ENCODE assay signal across 9 cellular contexts in the genomic region with DNA sequence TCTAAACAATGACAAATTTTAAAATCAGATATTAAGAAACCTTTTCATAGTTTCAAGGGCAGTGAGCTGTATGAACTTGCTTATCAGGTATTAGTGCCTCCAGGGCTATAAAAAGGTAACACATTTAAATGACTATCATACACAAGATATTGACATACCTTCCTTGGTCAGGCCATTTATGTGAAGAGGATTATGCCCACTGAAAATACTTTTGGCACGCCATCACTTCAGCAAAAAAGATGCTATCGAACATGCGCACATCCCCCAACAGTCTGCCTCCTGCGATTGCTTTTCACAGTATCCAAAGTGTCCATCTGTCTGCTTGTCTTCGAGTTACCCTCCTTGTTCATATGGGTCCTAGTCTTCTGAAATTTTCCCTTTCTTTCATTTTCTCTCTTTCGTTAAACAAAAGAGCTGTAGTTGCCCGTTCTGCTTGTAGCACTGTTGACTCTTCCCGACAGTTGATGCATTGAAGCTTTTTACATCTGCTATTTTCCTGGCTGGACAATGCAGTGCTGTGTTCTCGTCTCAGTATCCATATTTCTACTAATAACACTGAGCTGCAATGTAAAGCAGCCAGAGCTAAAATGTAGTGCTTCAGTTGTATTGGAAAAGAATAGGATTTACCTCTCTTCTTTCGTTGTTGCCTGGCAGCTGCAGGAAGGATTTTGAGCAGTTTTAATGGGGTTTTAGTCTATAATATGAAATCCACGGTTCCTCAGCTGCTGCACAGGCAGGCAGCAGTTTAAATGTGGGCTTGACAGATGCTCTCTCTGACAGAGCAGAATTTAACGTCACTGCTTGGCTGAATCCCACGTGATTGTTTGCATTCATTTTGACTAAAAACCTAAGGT. TPM values are rescaled to one million over a fixed set of nuclear protein-coding genes. Genes with fewer than 3 reads are reported as not detected.
DNase-seq lines count a peak whose midpoint lies in the region; ATAC-seq, FAIRE-seq and TF ChIP-seq lines count a peak whose summit lies in the region.
"Had no signal": no experiment of that assay in that cellular context is flagged by ENCODE, and none has a peak within 500 bp of the region (broad histone marks: within the 10 kb centered on the region; RNA-seq: fewer than 3 reads in every experiment).

B3GALT2 (minus strand) TSS at position 753 of the 854 bp plus-strand sequence. CDS start 5,051 bp downstream, outside the sequence.

- peaks cover 10% of the 10 kb centered on the region for H3K36me3 Mint-ChIP-seq in activated CD8-positive, alpha-beta memory T cell treated with anti-CD3 and anti-CD28 coated beads, Interleukin-2, amount 10 ng/mL, durations not matched to agents 7 days and 5 days
- peaks cover 15% of the 10 kb centered on the region for H3K36me3 Mint-ChIP-seq in stimulated activated effector memory CD8-positive, alpha-beta T cell treated with anti-CD3 and anti-CD28 coated beads, Interleukin-12 subunit alpha, Interleukin-12 subunit beta, amount 100 ng/mL, for 72 hours

- no peaks in the 10 kb centered on the region for H3K27me3 ChIP-seq in brain microvascular endothelial cell (replicated peaks)
- H3K27me3 ChIP-seq in keratinocyte (ENCODE audit: control insufficient read depth, extremely low read depth, insufficient read depth, low read length) = no peaks in the 10 kb centered on the region

- CTCF ChIA-PET in activated CD8-positive, alpha-beta memory T cell treated with anti-CD3 and anti-CD28 coated beads, Interleukin-2, amount 10 ng/mL, durations not matched to agents 7 days and 5 days (lab: Charles Lee) = interaction anchor here (1.0 to 1.5 kb wide), 2 partner anchors 208 to 1111 kb away, joined by 3 read pairs; no protein-coding TSS in a partner anchor

- peak within 1 kb of the TSS; percentile 49 for H3K9ac ChIP-seq in keratinocyte (ENCODE audit: control insufficient read depth, extremely low read depth, insufficient read depth, low read length)

- H3K9me3 Mint-ChIP-seq in activated CD8-positive, alpha-beta memory T cell treated with anti-CD3 and anti-CD28 coated beads, Interleukin-2, amount 10 ng/mL, durations not matched to agents 7 days and 5 days (ENCODE audit: low read depth) = no peaks in the 10 kb centered on the region
- H3K9me3 Mint-ChIP-seq in stimulated activated effector memory CD8-positive, alpha-beta T cell treated with anti-CD3 and anti-CD28 coated beads, Interleukin-12 subunit alpha, Interleukin-12 subunit beta, amount 100 ng/mL, for 72 hours = no peaks in the 10 kb centered on the region

- peak; percentile 51 for DNase-seq in activated CD8-positive, alpha-beta memory T cell treated with anti-CD3 and anti-CD28 coated beads, Interleukin-2, amount 10 ng/mL, durations not matched to agents 7 days and 5 days
- DNase-seq in activated CD8-positive, alpha-beta memory T cell treated with anti-CD3 and anti-CD28 coated beads for 24 hours = no peak
- DNase-seq in NCI-H526 treated with DMSO at 0.1 percent for 48 hours (lab: John Stamatoyannopoulos, UW) (peak; percentile 73), brain microvascular endothelial cell (peak; percentile 48), keratinocyte (ENCODE audit: low read depth, low spot score) (no peak)
- DNase-seq in stimulated activated effector memory CD8-positive, alpha-beta T cell treated with anti-CD3 and anti-CD28 coated beads, Interleukin-12 subunit alpha, Interleukin-12 subunit beta, amount 100 ng/mL, for 72 hours (ENCODE audit: low spot score in 2 of 2) = no peak
- DNase-seq in stimulated activated CD4-positive, alpha-beta T cell treated with anti-CD3 and anti-CD28 coated beads, Interleukin-12 subunit alpha, Interleukin-12 subunit beta, amount 100 ng/mL, for 4 hours = no peak
- DNase-seq: DND-41 had no signal

- H3K4me3 Mint-ChIP-seq in activated CD8-positive, alpha-beta memory T cell treated with anti-CD3 and anti-CD28 coated beads, Interleukin-2, amount 10 ng/mL, durations not matched to agents 7 days and 5 days = peak within 1 kb of the TSS; percentile 80
- H3K4me3 Mint-ChIP-seq in stimulated activated effector memory CD8-positive, alpha-beta T cell treated with anti-CD3 and anti-CD28 coated beads, Interleukin-12 subunit alpha, Interleukin-12 subunit beta, amount 100 ng/mL, for 72 hours = peak within 1 kb of the TSS; percentile 62

- no peaks in the 10 kb centered on the region for H3K9me1 ChIP-seq in keratinocyte (ENCODE audit: control insufficient read depth, extremely low read depth, insufficient read depth, low read length)

- TF ChIP-seq CTCF in brain microvascular endothelial cell (IDR thresholded peaks at IDR 0.05; ENCODE audit: low read depth, low read length, missing control alignments) = no peak
- TF ChIP-seq CTCF in keratinocyte (optimal IDR thresholded peaks at IDR 0.05 in 1 of 3, IDR thresholded peaks at IDR 0.05 in 1 of 3, conservative IDR thresholded peaks at IDR 0.05 in 1 of 3; ENCODE audit: extremely low read depth in 1 of 3, insufficient read depth in 2 of 3, low read length in 3 of 3) = no peak

- no peaks in the 10 kb centered on the region for H3K36me3 ChIP-seq in brain microvascular endothelial cell (replicated peaks)
- no peaks in the 10 kb centered on the region for H3K36me3 ChIP-seq in keratinocyte (ENCODE audit: control insufficient read depth in 2 of 2, extremely low read depth in 1 of 2, insufficient read depth in 2 of 2, low read length in 2 of 2)

- in situ Hi-C loops in brain microvascular endothelial cell (cut with HindIII; ENCODE audit: low pct_ligation_motif_present, low sequenced_read_pairs) = no loop called here

- H4K20me1 ChIP-seq in keratinocyte (ENCODE audit: control insufficient read depth, extremely low read depth, insufficient read depth, low read length) = peaks cover 4% of the 10 kb centered on the region

- peak; percentile 77 for ATAC-seq in activated CD8-positive, alpha-beta memory T cell treated with anti-CD3 and anti-CD28 coated beads, Interleukin-2, amount 10 ng/mL, durations not matched to agents 7 days and 5 days
- ATAC-seq in stimulated activated effector memory CD8-positive, alpha-beta T cell treated with anti-CD3 and anti-CD28 coated beads, Interleukin-12 subunit alpha, Interleukin-12 subunit beta, amount 100 ng/mL, for 72 hours = peak; percentile 89
- ATAC-seq in GM18861 (IDR thresholded peaks at IDR 0.05; ENCODE audit: unreplicated experiment) = no peak

- peaks cover 15% of the 10 kb centered on the region for H3K4me1 ChIP-seq in keratinocyte (ENCODE audit: control insufficient read depth, extremely low read depth, insufficient read depth, low read length)

- peaks cover 63% of the 10 kb centered on the region for H3K79me2 ChIP-seq in keratinocyte (ENCODE audit: control insufficient read depth, insufficient read depth, low read length)

- peak within 1 kb of the TSS; percentile 95 for H3K4me2 ChIP-seq in keratinocyte (ENCODE audit: control insufficient read depth, extremely low read depth, insufficient read depth, low read depth, low read length)

- H3K4me3 ChIP-seq in brain microvascular endothelial cell (ENCODE audit: low read depth, low read length) = peak within 1 kb of the TSS; percentile 40
- peak within 1 kb of the TSS; percentile 10 to 62 (median 58) for H3K4me3 ChIP-seq in keratinocyte (ENCODE audit: control insufficient read depth in 2 of 3, extremely low read depth in 1 of 3, insufficient read depth in 2 of 3, low read depth in 1 of 3, low read length in 3 of 3)

- peaks cover 37% of the 10 kb centered on the region for H3K4me1 Mint-ChIP-seq in activated CD8-positive, alpha-beta memory T cell treated with anti-CD3 and anti-CD28 coated beads, Interleukin-2, amount 10 ng/mL, durations not matched to agents 7 days and 5 days
- peaks cover 30% of the 10 kb centered on the region for H3K4me1 Mint-ChIP-seq in stimulated activated effector memory CD8-positive, alpha-beta T cell treated with anti-CD3 and anti-CD28 coated beads, Interleukin-12 subunit alpha, Interleukin-12 subunit beta, amount 100 ng/mL, for 72 hours

- no peaks in the 10 kb centered on the region for H3K27me3 Mint-ChIP-seq in activated CD8-positive, alpha-beta memory T cell treated with anti-CD3 and anti-CD28 coated beads, Interleukin-2, amount 10 ng/mL, durations not matched to agents 7 days and 5 days

- FAIRE-seq in keratinocyte (lab: Jason Lieb, UNC) = peak; percentile 41

- peak within 1 kb of the TSS; percentile 36 for H2AFZ ChIP-seq in keratinocyte (ENCODE audit: control insufficient read depth, low read length)

- dilution Hi-C loops in keratinocyte (cut with MboI; ENCODE audit: extremely low pct_ligation_motif_present, low sequenced_read_pairs) = no loop called here

- no peaks in the 10 kb centered on the region for H3K9me3 ChIP-seq in keratinocyte (ENCODE audit: control insufficient read depth, low read depth, low read length)

- H3K27ac Mint-ChIP-seq in activated CD8-positive, alpha-beta memory T cell treated with anti-CD3 and anti-CD28 coated beads, Interleukin-2, amount 10 ng/mL, durations not matched to agents 7 days and 5 days = peak within 1 kb of the TSS; percentile 81
- H3K27ac Mint-ChIP-seq in stimulated activated effector memory CD8-positive, alpha-beta T cell treated with anti-CD3 and anti-CD28 coated beads, Interleukin-12 subunit alpha, Interleukin-12 subunit beta, amount 100 ng/mL, for 72 hours = peak within 1 kb of the TSS; percentile 48

- H3K27ac ChIP-seq in brain microvascular endothelial cell (peak within 1 kb of the TSS; percentile 23), keratinocyte (ENCODE audit: control insufficient read depth, insufficient read depth, low read length) (peak within 1 kb of the TSS; percentile 57)

RNA-seq across cellular contexts. Expression of gene B3GALT2, which starts in this region (rescaled TPM):
- 1 to 10 TPM in 1 of 2 experiments, under 1 TPM in 1; 0.99 to 2.5 TPM for total RNA-seq in activated CD8-positive, alpha-beta memory T cell treated with anti-CD3 and anti-CD28 coated beads, Interleukin-2, amount 10 ng/mL, durations not matched to agents 7 days and 5 days
- not detected in 3 replicates for polyA plus RNA-seq in keratinocyte
- not detected for polyA plus RNA-seq in keratinocyte (2011; ENCODE audit: low read depth)
- not detected in 2 replicates for polyA plus RNA-seq in keratinocyte (2011; cell fraction: cytosol; rRNA removed)
- not detected in 2 replicates for polyA plus RNA-seq in keratinocyte (2011; cell fraction: nucleus; rRNA removed)
- 0.14 TPM in 1 of 2 replicates, not detected in the other for polyA plus RNA-seq in keratinocyte (2012; ENCODE audit: low replicate concordance)
- polyA minus RNA-seq in keratinocyte = not detected in 3 replicates
- polyA minus RNA-seq in keratinocyte (2011; cell fraction: cytosol; rRNA and poly(A)+ RNA removed) = not detected
- not detected in 2 replicates for polyA minus RNA-seq in keratinocyte (2011; cell fraction: nucleus; rRNA and poly(A)+ RNA removed)

Comparison
In these comparisons a context has a peak if more than half of its experiments do, and no peak if none do; other contexts are left out.
1. DNase-seq: peak in activated CD8-positive, alpha-beta memory T cell treated with anti-CD3 and anti-CD28 coated beads, Interleukin-2, amount 10 ng/mL, durations not matched to agents 7 days and 5 days (single experiment), NCI-H526 treated with DMSO at 0.1 percent for 48 hours (single experiment) and brain microvascular endothelial cell (single experiment); none in activated CD8-positive, alpha-beta memory T cell treated with anti-CD3 and anti-CD28 coated beads for 24 hours (single experiment), keratinocyte (single experiment), stimulated activated effector memory CD8-positive, alpha-beta T cell treated with anti-CD3 and anti-CD28 coated beads, Interleukin-12 subunit alpha, Interleukin-12 subunit beta, amount 100 ng/mL, for 72 hours (0 of 2) and stimulated activated CD4-positive, alpha-beta T cell treated with anti-CD3 and anti-CD28 coated beads, Interleukin-12 subunit alpha, Interleukin-12 subunit beta, amount 100 ng/mL, for 4 hours (single experiment).